ENCODE assay signal across 15 cellular contexts in the genomic region with DNA sequence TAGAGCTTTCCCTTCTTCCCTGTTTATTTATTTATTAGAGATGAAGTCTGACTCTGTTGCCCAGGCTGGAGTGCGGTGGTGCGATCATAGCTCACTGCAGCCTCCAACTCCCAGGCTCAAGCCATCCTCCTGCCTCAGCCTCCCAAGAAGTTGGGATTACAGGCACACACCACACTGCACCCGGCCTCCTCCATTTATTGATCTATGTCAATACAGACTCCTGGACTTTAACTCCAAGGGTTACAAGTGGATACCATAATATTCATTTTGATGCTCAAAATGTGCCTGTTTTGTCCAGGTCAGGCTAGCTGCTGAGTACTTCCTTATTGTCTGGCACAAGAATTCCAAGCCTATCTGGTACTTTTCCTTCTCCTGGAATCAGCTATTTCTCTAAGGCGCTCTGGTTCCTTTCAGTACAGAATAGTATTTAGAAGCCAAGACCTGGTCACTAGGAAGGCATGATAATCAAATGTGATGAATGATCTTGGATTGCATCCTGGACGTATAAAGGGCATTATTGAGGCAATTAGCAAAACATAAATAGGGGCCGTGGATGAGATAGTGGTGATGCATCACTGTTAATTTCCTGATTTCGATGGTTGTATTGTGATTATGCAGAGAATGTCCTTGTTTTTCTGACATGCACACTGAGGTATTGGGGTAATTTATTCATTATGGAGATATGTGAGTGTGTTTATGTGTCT. TPM values are rescaled to one million over a fixed set of nuclear protein-coding genes. Genes with fewer than 3 reads are reported as not detected.
A peak's percentile ranks its signal among the peaks of the same experiment; 100 is the strongest.
DNase-seq lines count a peak whose midpoint lies in the region; ATAC-seq and TF ChIP-seq lines count a peak whose summit lies in the region.
"Had no signal": no experiment of that assay in that cellular context is flagged by ENCODE, and none has a peak within 500 bp of the region (broad histone marks: within the 10 kb centered on the region; RNA-seq: fewer than 3 reads in every experiment).

No MANE protein-coding gene starts in this region.

- H3K9me3 ChIP-seq in mucosa of descending colon: no peaks in the 10 kb centered on the region
- H3K9me3 ChIP-seq: BE2C, psoas muscle, tibial artery had no signal

- peaks cover 39% of the 10 kb centered on the region for H3K36me3 Mint-ChIP-seq in central memory CD8-positive, alpha-beta T cell (ENCODE audit: insufficient read depth)

- H2AFZ ChIP-seq in ACC112 (ENCODE audit: low read length, unreplicated experiment): no peak overlapping the region
- H2AFZ ChIP-seq: GM23338 had no signal

- no peak overlapping the region for H3K4me3 Mint-ChIP-seq in central memory CD8-positive, alpha-beta T cell
- H3K4me3 Mint-ChIP-seq: GM23338, WTC11 had no signal

- peaks cover 24% of the 10 kb centered on the region for H3K79me2 ChIP-seq in ACC112 (ENCODE audit: control insufficient read depth, insufficient read depth, low read length, unreplicated experiment)

- peak; percentile 81 for DNase-seq in EH (ENCODE audit: low read depth)
- DNase-seq in central memory CD8-positive, alpha-beta T cell (ENCODE audit: low spot score in 2 of 2): no peak
- no peak for DNase-seq in mucosa of descending colon
- no peak for DNase-seq in left ventricle myocardium superior
- DNase-seq in SHP77 (lab: John Stamatoyannopoulos, UW): no peak
- DNase-seq: BE2C, dorsolateral prefrontal cortex, NCI-H1092 treated with DMSO at 0.1 percent for 48 hours, psoas muscle, tibial artery had no signal

- intact Hi-C loops in mucosa of descending colon (cut with DNase I, micrococcal nuclease): loop anchor here in 1 of 2 donors (10.0 kb wide), 1 partner anchor 91 kb away; no protein-coding TSS in a partner anchor
- intact Hi-C loops in left ventricle myocardium superior (cut with micrococcal nuclease): no loop called here

- no peak overlapping the region for H3K4me3 ChIP-seq in ACC112 (ENCODE audit: low read depth, low read length)
- H3K4me3 ChIP-seq in mucosa of descending colon: no peak overlapping the region
- H3K4me3 ChIP-seq: dorsolateral prefrontal cortex, GM23338, psoas muscle, tibial artery had no signal

- H3K27ac ChIP-seq in ACC112 (ENCODE audit: low read depth, low read length): peak overlapping the region; percentile 79
- H3K27ac ChIP-seq: dorsolateral prefrontal cortex, psoas muscle had no signal

- H3K36me3 ChIP-seq in ACC112 (ENCODE audit: insufficient read depth, low read length) (peaks cover 28% of the 10 kb centered on the region), mucosa of descending colon (ENCODE audit: low read depth) (no peaks in the 10 kb centered on the region)
- H3K36me3 ChIP-seq: BE2C had no signal

- no peaks in the 10 kb centered on the region for H3K27me3 Mint-ChIP-seq in central memory CD8-positive, alpha-beta T cell

- no peaks in the 10 kb centered on the region for H3K9me3 Mint-ChIP-seq in central memory CD8-positive, alpha-beta T cell

- H3K27ac Mint-ChIP-seq in central memory CD8-positive, alpha-beta T cell (ENCODE audit: low read depth): peak overlapping the region; percentile 62

- no peak for TF ChIP-seq CTCF in mucosa of descending colon (IDR thresholded peaks at IDR 0.05)

- no peak for ATAC-seq in central memory CD8-positive, alpha-beta T cell (replicated peaks; ENCODE audit: extremely low read depth, poor library complexity, severe bottlenecking)
- ATAC-seq in mucosa of descending colon (peak; percentile 15), left ventricle myocardium superior (no peak), HG02938 (IDR thresholded peaks at IDR 0.05; ENCODE audit: unreplicated experiment) (no peak), HG02798 (IDR thresholded peaks at IDR 0.05; ENCODE audit: poor library complexity, unreplicated experiment) (no peak)
- ATAC-seq: GM23338, psoas muscle, WTC11 had no signal

- no peaks in the 10 kb centered on the region for H3K27me3 ChIP-seq in ACC112 (ENCODE audit: insufficient read depth, low read length)
- H3K27me3 ChIP-seq: BE2C, dorsolateral prefrontal cortex, tibial artery had no signal

- H3K4me1 ChIP-seq in ACC112 (ENCODE audit: control insufficient read depth, insufficient read depth, low read length, unreplicated experiment) (peaks cover 25% of the 10 kb centered on the region), mucosa of descending colon (ENCODE audit: low read depth) (peaks cover 3% of the 10 kb centered on the region)
- H3K4me1 ChIP-seq: BE2C had no signal

- H3K4me1 Mint-ChIP-seq in central memory CD8-positive, alpha-beta T cell: peaks cover 29% of the 10 kb centered on the region

RNA-seq across cellular contexts. Expression of gene IL4R, which starts 21.7 kb away (rescaled TPM):
- total RNA-seq in mucosa of descending colon (100 to 1,000 TPM; 131 to 207 (median 164) TPM), left ventricle myocardium superior (9.8 TPM)

Comparison
In these comparisons a context has a peak if more than half of its experiments do, and no peak if none do; other contexts are left out.
1. RNA of gene IL4R, which starts 21.7 kb away (total RNA-seq): 131 to 207 TPM in mucosa of descending colon; 9.8 TPM in left ventricle myocardium superior (single experiment); every median in the first group is over 10 times any median in the second.